13 cellular contexts compared by ENCODE assay signal in genomic region chr14:88535813-88536212, GRCh38. TPM values are rescaled to one million over a fixed set of nuclear protein-coding genes. Genes with fewer than 3 reads are reported as not detected.
"Had no signal": no experiment of that assay in that cellular context is flagged by ENCODE, and none has a peak within 500 bp of the region (broad histone marks: within the 10 kb centered on the region; RNA-seq: fewer than 3 reads in every experiment).

No MANE protein-coding gene starts in this region.

- H3K4me3 ChIP-seq: hepatocyte, upper lobe of left lung had no signal

- H3K27me3 ChIP-seq: hepatocyte, upper lobe of left lung had no signal

- H3K9me3 ChIP-seq: upper lobe of left lung had no signal

- H2AFZ ChIP-seq: hepatocyte had no signal

- H3K9me3 Mint-ChIP-seq: activated naive CD8-positive, alpha-beta T cell treated with anti-CD3 and anti-CD28 coated beads, Interleukin-2, amount 10 ng/mL, durations not matched to agents 7 days and 5 days; neural crest cell had no signal

- ATAC-seq: SK-N-SH treated with all-trans-retinoic acid at 6 μM for 48 hours had no signal

- H3K27ac ChIP-seq: hepatocyte, upper lobe of left lung had no signal

- DNase-seq: activated CD4-positive, CD25-positive, alpha-beta regulatory T cell treated with anti-CD3 and anti-CD28 coated beads, Interleukin-2, amount 50 U/mL, for 72 hours; activated naive CD4-positive, alpha-beta T cell; activated naive CD8-positive, alpha-beta T cell treated with anti-CD3 and anti-CD28 coated beads, Interleukin-2, amount 10 ng/mL, durations not matched to agents 7 days and 5 days; anterior cingulate cortex; islet precursor cell; stimulated activated CD4-positive, alpha-beta T cell treated with anti-CD3 and anti-CD28 coated beads, Interleukin-4, amount 100 ng/mL, for 24 hours; stimulated activated naive CD4-positive, alpha-beta T cell; T-helper 1 cell; T1000; upper lobe of left lung had no signal

- H3K36me3 Mint-ChIP-seq: activated naive CD8-positive, alpha-beta T cell treated with anti-CD3 and anti-CD28 coated beads, Interleukin-2, amount 10 ng/mL, durations not matched to agents 7 days and 5 days had no signal

- H3K4me3 Mint-ChIP-seq: activated naive CD8-positive, alpha-beta T cell treated with anti-CD3 and anti-CD28 coated beads, Interleukin-2, amount 10 ng/mL, durations not matched to agents 7 days and 5 days; neural crest cell had no signal

- H3K4me1 Mint-ChIP-seq: activated naive CD8-positive, alpha-beta T cell treated with anti-CD3 and anti-CD28 coated beads, Interleukin-2, amount 10 ng/mL, durations not matched to agents 7 days and 5 days; neural crest cell had no signal

- H3K27ac Mint-ChIP-seq: activated naive CD8-positive, alpha-beta T cell treated with anti-CD3 and anti-CD28 coated beads, Interleukin-2, amount 10 ng/mL, durations not matched to agents 7 days and 5 days had no signal

- H3K4me2 ChIP-seq: hepatocyte had no signal

RNA-seq across cellular contexts. Expression of gene PTPN21, which starts 19.0 kb away (rescaled TPM):
- total RNA-seq: activated naive CD8-positive, alpha-beta T cell treated with anti-CD3 and anti-CD28 coated beads, Interleukin-2, amount 10 ng/mL, durations not matched to agents 7 days and 5 days had no signal
